In the genomic region with DNA sequence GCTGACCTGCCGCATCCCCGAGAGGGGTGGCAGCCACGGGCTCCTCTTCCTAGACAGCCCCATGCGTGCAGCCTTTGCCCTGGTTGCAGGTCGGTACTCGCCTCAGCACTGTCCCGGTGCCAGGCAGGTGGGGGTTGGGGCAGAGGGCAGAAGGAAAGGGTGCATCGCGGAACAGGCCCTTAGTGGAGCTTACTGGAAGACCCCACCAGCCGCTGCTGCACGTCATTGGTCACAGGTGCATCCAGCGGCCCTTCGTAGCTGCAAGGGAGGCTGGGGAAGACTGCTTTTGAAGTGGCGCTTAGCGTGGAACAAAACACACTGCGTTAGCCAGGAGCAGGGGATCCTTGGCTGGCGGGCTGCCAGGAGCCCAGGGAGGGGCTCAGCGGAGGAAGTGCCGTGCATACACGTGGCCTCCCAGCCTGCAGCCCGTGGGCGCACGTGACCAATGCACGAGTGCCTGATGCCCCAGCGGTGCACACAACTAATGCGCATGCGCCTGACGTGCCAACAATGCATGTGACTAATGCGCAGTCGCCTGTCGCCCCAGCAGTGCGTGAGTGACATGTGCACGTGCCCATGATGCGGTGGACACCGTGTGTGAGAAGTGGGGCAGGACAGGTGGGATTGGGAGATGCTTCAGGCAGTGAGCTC, we compare ENCODE assay signal across 20 cellular contexts. TPM values are rescaled to one million over a fixed set of nuclear protein-coding genes. Genes with fewer than 3 reads are reported as not detected.
DNase-seq lines count a peak whose midpoint lies in the region; ATAC-seq and TF ChIP-seq lines count a peak whose summit lies in the region.
"Had no signal": no experiment of that assay in that cellular context is flagged by ENCODE, and none has a peak within 500 bp of the region (broad histone marks: within the 10 kb centered on the region; RNA-seq: fewer than 3 reads in every experiment).

No MANE protein-coding gene starts in this region.

- H3K18ac ChIP-seq in H9 (ENCODE audit: insufficient read length, low read depth, low read length), result no peak overlapping the region

- no peak overlapping the region for H3K9ac ChIP-seq in H9 (ENCODE audit: extremely low read depth, insufficient read length, low read length)

- peaks cover 3 to 8% of the 10 kb centered on the region in 2 experiments for H3K4me1 Mint-ChIP-seq in H9

- no peak overlapping the region for H3K4me2 ChIP-seq in H9 (ENCODE audit: insufficient read depth, insufficient read length, low read length)

- H3K4me3 ChIP-seq in stomach (no peak overlapping the region), vagina (no peak overlapping the region)
- H3K4me3 ChIP-seq: mucosa of descending colon, Peyer's patch, thyroid gland had no signal

- no peak overlapping the region for H4K8ac ChIP-seq in H9 (replicated peaks; ENCODE audit: insufficient read length, low read depth, low read length)

- H3K4me1 ChIP-seq in H9 (ENCODE audit: insufficient read depth, low read length), result peaks cover 4% of the 10 kb centered on the region; the same call in 1 of the 2 replicates
- peaks cover 9 to 21% (median 13%) of the 10 kb centered on the region in 4 donors for H3K4me1 ChIP-seq in stomach
- peaks cover 11% of the 10 kb centered on the region for H3K4me1 ChIP-seq in vagina
- H3K4me1 ChIP-seq: BE2C had no signal

- no peak overlapping the region for H3K4ac ChIP-seq in H9 (ENCODE audit: low read depth, low read length)

- H2AFZ ChIP-seq in H9 (ENCODE audit: low read length), result no peak overlapping the region

- H2BK12ac ChIP-seq in H9 (ENCODE audit: insufficient read length, low read depth, low read length), result no peak overlapping the region

- H4K20me1 ChIP-seq in H9 (ENCODE audit: control insufficient read depth, insufficient read depth, insufficient read length), result no peaks in the 10 kb centered on the region

- H3K23ac ChIP-seq in H9 (ENCODE audit: insufficient read length, low read depth, low read length), result no peak overlapping the region

- no peak overlapping the region for H4K5ac ChIP-seq in H9 (ENCODE audit: insufficient read length, low read depth, low read length)

- H2AK5ac ChIP-seq in H9 (ENCODE audit: insufficient read length, low read length), result no peak overlapping the region

- H3K79me1 ChIP-seq in H9 (ENCODE audit: insufficient read depth, low read depth, low read length, poor library complexity, severe bottlenecking), result no peaks in the 10 kb centered on the region

- no peak overlapping the region for H3K56ac ChIP-seq in H9 (ENCODE audit: insufficient read length, low read depth, low read length)

- peak; percentile 56 for DNase-seq in cardiac septum (ENCODE audit: low spot score)
- no peak for DNase-seq in Right ventricle myocardium inferior (ENCODE audit: missing footprints)
- peak; percentile 38 for DNase-seq in H9
- peak; percentile 53 for DNase-seq in islet precursor cell
- DNase-seq in stomach, result peak; percentile 21
- no peak for DNase-seq in vagina (ENCODE audit: extremely low spot score in 2 of 2)
- DNase-seq in GM13977 (ENCODE audit: low spot score), result no peak
- DNase-seq: activated CD8-positive, alpha-beta T cell treated with anti-CD3 and anti-CD28 coated beads for 36 hours; activated gamma-delta T cell; BE2C; mucosa of descending colon; NCI-H2107; occipital lobe; small intestine; stimulated activated CD4-positive, alpha-beta T cell treated with anti-CD3 and anti-CD28 coated beads, Interleukin-4, amount 100 ng/mL, for 4 hours; stimulated activated CD8-positive, alpha-beta memory T cell treated with anti-CD3 and anti-CD28 coated beads, Interleukin-4, amount 100 ng/mL, for 48 hours; SW 1271; thyroid gland had no signal

- intact Hi-C loops in cardiac septum (cut with DNase I) (no loop called here), Right ventricle myocardium inferior (cut with DNase I) (no loop called here), stomach (cut with DNase I; ENCODE audit: low total_unique reads) (no loop called here), vagina (cut with DNase I) (no loop called here)

- peak overlapping the region in 2 of 3 experiments; percentile 56 to 81; a peak in 3 of 7 replicates for H3K27ac Mint-ChIP-seq in H9
- H3K27ac Mint-ChIP-seq: activated CD8-positive, alpha-beta T cell treated with anti-CD3 and anti-CD28 coated beads for 36 hours had no signal

- WGBS in H9 (ENCODE audit: extremely low coverage, insufficient read length, low lambda C conversion rate), result no CpG with 5 or more reads among the region's 35 CpGs
- WGBS in stomach, 5 donors, result 89 to 95% (median 93%) methylated on average over 30 to 35 of the region's 35 CpGs

- H3K9me3 Mint-ChIP-seq in H9, result no peaks in the 10 kb centered on the region
- H3K9me3 Mint-ChIP-seq: activated CD8-positive, alpha-beta T cell treated with anti-CD3 and anti-CD28 coated beads for 36 hours had no signal

- H3T11ph ChIP-seq in H9 (ENCODE audit: low read length), result no peak overlapping the region

- no peaks in the 10 kb centered on the region for H3K9me3 ChIP-seq in H9 (ENCODE audit: control insufficient read depth, low read depth, low read length)
- no peaks in the 10 kb centered on the region for H3K9me3 ChIP-seq in stomach
- H3K9me3 ChIP-seq in vagina, result no peaks in the 10 kb centered on the region
- H3K9me3 ChIP-seq: BE2C, mucosa of descending colon, Peyer's patch, thyroid gland had no signal

- no peaks in the 10 kb centered on the region for H3K23me2 ChIP-seq in H9 (ENCODE audit: insufficient read length, low read depth, low read length, poor library complexity, severe bottlenecking)

- ATAC-seq in Right ventricle myocardium inferior, result no peak
- ATAC-seq: activated CD8-positive, alpha-beta T cell treated with anti-CD3 and anti-CD28 coated beads for 36 hours; mucosa of descending colon had no signal

- in situ Hi-C loops in GM13977 (cut with MboI; ENCODE audit: low pct_unique_long_range_greater_than_20kb, low sequenced_read_pairs, unreplicated experiment), result no loop called here

- H2BK15ac ChIP-seq in H9 (ENCODE audit: low read depth, low read length), result no peak overlapping the region

- TF ChIP-seq POLR2A in stomach (IDR thresholded peaks at IDR 0.05) (no peak), vagina (IDR thresholded peaks at IDR 0.05) (no peak)

- H3K36me3 ChIP-seq in stomach (peaks cover 24 to 55% (median 52%) of the 10 kb centered on the region in 4 donors), vagina (peaks cover 0 to 20% of the 10 kb centered on the region in 2 donors)

- H3K14ac ChIP-seq in H9 (ENCODE audit: insufficient read depth, low read length), result no peak overlapping the region

- no peak overlapping the region for H3K4me3 Mint-ChIP-seq in H9
- H3K4me3 Mint-ChIP-seq: activated CD8-positive, alpha-beta T cell treated with anti-CD3 and anti-CD28 coated beads for 36 hours had no signal

- H3K36me3 Mint-ChIP-seq in H9 (ENCODE audit: insufficient read depth in 1 of 3, low read depth in 3 of 3), result peaks cover 34 to 60% (median 47%) of the 10 kb centered on the region in 3 experiments; a peak in 6 of 7 replicates

- no peak overlapping the region for H2BK120ac ChIP-seq in H9 (ENCODE audit: low read depth, low read length, poor library complexity, severe bottlenecking)

- H3K27me3 ChIP-seq in H9 (ENCODE audit: insufficient read depth, low read length), result no peaks in the 10 kb centered on the region
- H3K27me3 ChIP-seq in stomach, result no peaks in the 10 kb centered on the region
- H3K27me3 ChIP-seq in vagina, result no peaks in the 10 kb centered on the region
- H3K27me3 ChIP-seq: BE2C, Peyer's patch, thyroid gland had no signal

- H4K91ac ChIP-seq in H9 (ENCODE audit: insufficient read length, low read depth, low read length), result no peak overlapping the region

- no peaks in the 10 kb centered on the region for H3K79me2 ChIP-seq in H9 (ENCODE audit: insufficient read depth, low read length)

- peaks cover 2% of the 10 kb centered on the region for H3K27me3 Mint-ChIP-seq in H9 (ENCODE audit: low read depth)
- H3K27me3 Mint-ChIP-seq: activated CD8-positive, alpha-beta T cell treated with anti-CD3 and anti-CD28 coated beads for 36 hours had no signal

- no peak for TF ChIP-seq CTCF in H9 (conservative IDR thresholded peaks at IDR 0.05)
- no peak for TF ChIP-seq CTCF in stomach (IDR thresholded peaks at IDR 0.05)
- TF ChIP-seq CTCF in vagina (IDR thresholded peaks at IDR 0.05), result no peak
- TF ChIP-seq CTCF in GM13977 (IDR thresholded peaks at IDR 0.05; ENCODE audit: extremely low read depth, insufficient read depth, missing control alignments), result no peak

- H2BK5ac ChIP-seq in H9 (ENCODE audit: insufficient read length, low read length), result no peak overlapping the region

- no peak for TF ChIP-seq EP300 in stomach (IDR thresholded peaks at IDR 0.05)

- H3K27ac ChIP-seq in H9 (ENCODE audit: insufficient read length, low read depth, low read length), result no peak overlapping the region
- H3K27ac ChIP-seq in stomach, result no peak overlapping the region
- H3K27ac ChIP-seq in vagina, result no peak overlapping the region
- H3K27ac ChIP-seq: HL-60, Peyer's patch, thyroid gland had no signal

- H2BK20ac ChIP-seq in H9 (ENCODE audit: low read depth, low read length, poor library complexity, severe bottlenecking), result no peak overlapping the region

RNA-seq across cellular contexts. Expression of a gene that starts 5.0 kb away (rescaled TPM):
- total RNA-seq in cardiac septum, result 23.1 TPM
- total RNA-seq in Right ventricle myocardium inferior, result 13.9 TPM
- 53.3 and 61.7 TPM in 2 replicates for total RNA-seq in H9 (2021)
- total RNA-seq in stomach, result 10 to 100 TPM; 21.3 to 39.8 (median 24.5) TPM
- 10 to 100 TPM in 1 of 3 donors, 1 to 10 TPM in 2; 5.2 to 12.0 (median 6.4) TPM for polyA plus RNA-seq in stomach
- total RNA-seq in vagina, result 35.6 TPM

RNA-seq across cellular contexts. Expression of a gene that starts 15.7 kb away (rescaled TPM):
- 9.9 TPM for total RNA-seq in cardiac septum
- total RNA-seq in Right ventricle myocardium inferior, result 9.4 TPM
- total RNA-seq in H9 (2021), result 116 and 117 TPM in 2 replicates
- 10 to 100 TPM in 3 of 5 donors, 1 to 10 TPM in 2; 3.1 to 13.9 (median 12.3) TPM for total RNA-seq in stomach
- 10 to 100 TPM; 12.6 to 26.3 (median 12.8) TPM for polyA plus RNA-seq in stomach
- 37.6 TPM for total RNA-seq in vagina

RNA-seq across cellular contexts. Expression of a gene that starts 50.3 kb away (rescaled TPM):
- total RNA-seq in cardiac septum (43.7 TPM), Right ventricle myocardium inferior (49.3 TPM), H9 (2021) (52.7 and 57.2 TPM in 2 replicates), stomach (10 to 100 TPM; 14.3 to 45.1 (median 23.3) TPM), vagina (33.1 TPM)
- polyA plus RNA-seq in stomach, result 10 to 100 TPM; 10.2 to 16.9 (median 15.5) TPM

Comparison
In these comparisons a context has a peak if more than half of its experiments do, and no peak if none do; other contexts are left out.
1. DNase-seq: peak in cardiac septum (single experiment), H9 (single experiment), islet precursor cell (single experiment) and stomach (single experiment); none in Right ventricle myocardium inferior (single experiment), vagina (0 of 2) and GM13977 (single experiment).